15 cellular contexts compared by ENCODE assay signal in genomic region chr10:131649609-131650008, GRCh38.
DNase-seq lines count a peak whose midpoint lies in the region; ATAC-seq, FAIRE-seq and TF ChIP-seq lines count a peak whose summit lies in the region.
"Had no signal": no experiment of that assay in that cellular context is flagged by ENCODE, and none has a peak within 500 bp of the region (broad histone marks: within the 10 kb centered on the region; RNA-seq: fewer than 3 reads in every experiment).

No MANE protein-coding gene starts in this region.

- no peak for TF ChIP-seq CTCF in H1 (IDR thresholded peaks at IDR 0.05; ENCODE audit: control extremely low read depth in 1 of 3, insufficient read depth in 1 of 3, low read depth in 1 of 3, low read length in 3 of 3)

- peaks cover 3% of the 10 kb centered on the region; the same call in 1 of the 2 replicates for H3K23me2 ChIP-seq in H1 (ENCODE audit: low read depth, low read length)

- no peaks in the 10 kb centered on the region for H3K36me3 Mint-ChIP-seq in activated CD4-positive, alpha-beta T cell treated with anti-CD3 and anti-CD28 coated beads for 36 hours (ENCODE audit: low read depth)
- H3K36me3 Mint-ChIP-seq: CD8-positive, alpha-beta memory T cell had no signal

- no peak overlapping the region for H4K5ac ChIP-seq in H1 (ENCODE audit: insufficient read length, low read depth, low read length)

- H3K27ac ChIP-seq in H1 (ENCODE audit: low read depth, low read length), result no peak overlapping the region
- H3K27ac ChIP-seq: GM23248 had no signal

- H3K79me1 ChIP-seq in H1 (ENCODE audit: low read depth, low read length), result no peaks in the 10 kb centered on the region

- no peak overlapping the region for H3K4ac ChIP-seq in H1 (replicated peaks; ENCODE audit: insufficient read length, low read depth, low read length)

- no peak overlapping the region for H3K27ac Mint-ChIP-seq in activated CD4-positive, alpha-beta T cell treated with anti-CD3 and anti-CD28 coated beads for 36 hours
- H3K27ac Mint-ChIP-seq: CD8-positive, alpha-beta memory T cell had no signal

- 92% methylated on average over 6 of the region's 6 CpGs; no CpG with 5 or more reads in 1 of the 2 experiments for WGBS in H1 (ENCODE audit: extremely low coverage in 1 of 2, insufficient coverage in 1 of 2, insufficient read length in 1 of 2, insufficient replicate concordance in 2 of 2, low coverage in 1 of 2, low lambda C conversion rate in 2 of 2, missing lambda C conversion rate in 1 of 2), 2 experiments

- POLR2A ChIA-PET in H1 (lab: Charles Lee; ENCODE audit: partially characterized antibody), result no interaction called here
- POLR2A ChIA-PET in activated CD4-positive, alpha-beta T cell treated with anti-CD3 and anti-CD28 coated beads for 36 hours (lab: Charles Lee), result no interaction called here

- TF ChIP-seq RAD21 in H1 (IDR thresholded peaks at IDR 0.05 in 1 of 2, conservative IDR thresholded peaks at IDR 0.05 in 1 of 2; ENCODE audit: low read depth in 2 of 2, low read length in 2 of 2), result no peak

- no peak overlapping the region for H3K23ac ChIP-seq in H1 (ENCODE audit: insufficient read length)

- no peak overlapping the region for H3K14ac ChIP-seq in H1 (ENCODE audit: insufficient read length)

- TF ChIP-seq EP300 in H1 (IDR thresholded peaks at IDR 0.05; ENCODE audit: borderline replicate concordance in 1 of 2, low read depth in 2 of 2, low read length in 2 of 2), result no peak

- no peak overlapping the region for H2BK5ac ChIP-seq in H1 (ENCODE audit: low read depth, low read length)

- no peaks in the 10 kb centered on the region for H3K36me3 ChIP-seq in H1 (ENCODE audit: control insufficient read depth in 2 of 4, insufficient read depth in 4 of 4, low read length in 3 of 4)
- H3K36me3 ChIP-seq: HAP-1 had no signal

- H4K91ac ChIP-seq in H1 (replicated peaks; ENCODE audit: insufficient read length, low read length), result no peak overlapping the region

- H2BK120ac ChIP-seq in H1 (replicated peaks; ENCODE audit: low read depth, low read length), result no peak overlapping the region

- H3K9me3 Mint-ChIP-seq in activated CD4-positive, alpha-beta T cell treated with anti-CD3 and anti-CD28 coated beads for 36 hours (ENCODE audit: low read depth), result no peaks in the 10 kb centered on the region

- H3K4me3 ChIP-seq in H1 (ENCODE audit: extremely low read depth in 1 of 4, insufficient read depth in 2 of 4, low read depth in 3 of 4, low read length in 4 of 4), result no peak overlapping the region
- H3K4me3 ChIP-seq: GM12878, GM23248, HAP-1 had no signal

- 0 out of 2 replicates have a peak overlapping the region, but pooled peaks have one; percentile 32 for H2BK20ac ChIP-seq in H1 (ENCODE audit: low read length)

- DNase-seq in COR-L47 (lab: John Stamatoyannopoulos, UW) (peak; percentile 31), DMS153 (lab: John Stamatoyannopoulos, UW) (peak; percentile 57), NCI-H69 (lab: John Stamatoyannopoulos, UW) (peak; percentile 56), H1 (ENCODE audit: low read depth in 1 of 2, low spot score in 2 of 2) (no peak), NCI-H1048 (lab: John Stamatoyannopoulos, UW) (no peak), A172 (ENCODE audit: low spot score) (no peak)
- no peak for DNase-seq in activated CD4-positive, alpha-beta T cell treated with anti-CD3 and anti-CD28 coated beads for 36 hours
- DNase-seq: CD8-positive, alpha-beta memory T cell; DMS79; GM23248 had no signal

- H3K79me2 ChIP-seq in H1 (ENCODE audit: control insufficient read depth in 1 of 2, insufficient read depth in 2 of 2, low read length in 2 of 2), result no peaks in the 10 kb centered on the region

- no peak overlapping the region for H3K4me2 ChIP-seq in H1 (ENCODE audit: insufficient read depth in 1 of 2, low read depth in 2 of 2, low read length in 2 of 2)

- no peaks in the 10 kb centered on the region for H4K20me1 ChIP-seq in H1 (replicated peaks in 1 of 2; ENCODE audit: control insufficient read depth in 1 of 2, insufficient read depth in 2 of 2, low read length in 2 of 2)

- TF ChIP-seq POLR2A in H1 (IDR thresholded peaks at IDR 0.05; ENCODE audit: control extremely low read depth in 1 of 2, low read depth in 2 of 2, low read length in 2 of 2), result no peak

- intact Hi-C loops in activated CD4-positive, alpha-beta T cell treated with anti-CD3 and anti-CD28 coated beads for 36 hours (cut with DNase I, micrococcal nuclease), result no loop called here

- H2AK5ac ChIP-seq in H1 (ENCODE audit: low read depth, low read length), result no peak overlapping the region

- H3K27me3 ChIP-seq in H1 (replicated peaks in 1 of 4; ENCODE audit: control insufficient read depth in 3 of 4, extremely low read depth in 1 of 4, insufficient read depth in 3 of 4, low read length in 3 of 4), result no peaks in the 10 kb centered on the region; a peak in 2 of 7 replicates

- H3K27me3 Mint-ChIP-seq in activated CD4-positive, alpha-beta T cell treated with anti-CD3 and anti-CD28 coated beads for 36 hours, result peaks cover 11% of the 10 kb centered on the region

- peaks cover 6 to 33% (median 19%) of the 10 kb centered on the region in 4 experiments for H3K4me1 ChIP-seq in H1 (replicated peaks in 1 of 4; ENCODE audit: control insufficient read depth in 3 of 4, insufficient read depth in 4 of 4, low read length in 3 of 4)
- H3K4me1 ChIP-seq: HAP-1 had no signal

- H3K18ac ChIP-seq in H1 (ENCODE audit: extremely low read depth, low read length), result no peak overlapping the region

- CTCF ChIA-PET in H1 (lab: Charles Lee; ENCODE audit: partially characterized antibody), result interaction anchor here (0.8 to 2.1 kb wide), 3 partner anchors 20 to 195 kb away, joined by 3 to 5 read pairs (median 3); no protein-coding TSS in a partner anchor
- CTCF ChIA-PET in activated CD4-positive, alpha-beta T cell treated with anti-CD3 and anti-CD28 coated beads for 36 hours (lab: Charles Lee), result no interaction called here

- no peak for FAIRE-seq in H1 (lab: Jason Lieb, UNC)
- FAIRE-seq: GM12878, GM18507, HepG2, HTR-8/SVneo had no signal

- no peak overlapping the region for H2BK12ac ChIP-seq in H1 (ENCODE audit: low read depth, low read length)

- peaks cover 0 to 5% of the 10 kb centered on the region in 2 experiments; a peak in 1 of 4 replicates for H3K9me3 ChIP-seq in H1 (ENCODE audit: insufficient read depth in 2 of 2, low read depth in 1 of 2, low read length in 1 of 2)
- H3K9me3 ChIP-seq: HAP-1 had no signal

- peaks cover 2% of the 10 kb centered on the region for H3K4me1 Mint-ChIP-seq in activated CD4-positive, alpha-beta T cell treated with anti-CD3 and anti-CD28 coated beads for 36 hours
- H3K4me1 Mint-ChIP-seq: CD8-positive, alpha-beta memory T cell had no signal

- no peak overlapping the region for H2BK15ac ChIP-seq in H1 (ENCODE audit: low read length)

- no peak overlapping the region for H3K56ac ChIP-seq in H1 (replicated peaks; ENCODE audit: insufficient read length, low read depth, low read length)

- no peak overlapping the region for H2AFZ ChIP-seq in H1 (ENCODE audit: low read length)
- H2AFZ ChIP-seq: GM23248 had no signal

- H4K8ac ChIP-seq in H1 (ENCODE audit: extremely low read depth, insufficient read depth, low read length), result no peak overlapping the region

- no peak overlapping the region for H3K9ac ChIP-seq in H1 (replicated peaks in 1 of 4; ENCODE audit: extremely low read depth in 1 of 4, low read depth in 3 of 4, low read length in 3 of 4)
- H3K9ac ChIP-seq: GM23248 had no signal

- no peak for ATAC-seq in activated CD4-positive, alpha-beta T cell treated with anti-CD3 and anti-CD28 coated beads for 36 hours
- ATAC-seq: GM12878, HepG2 had no signal

- H3K4me3 Mint-ChIP-seq in activated CD4-positive, alpha-beta T cell treated with anti-CD3 and anti-CD28 coated beads for 36 hours, result no peak overlapping the region
- H3K4me3 Mint-ChIP-seq: CD8-positive, alpha-beta memory T cell had no signal

TF ChIP-seq in H1, 55 proteins besides CTCF, POLR2A, EP300 and RAD21 (continues in another document):
- no peak for TF ChIP-seq NRF1 (IDR thresholded peaks at IDR 0.05; ENCODE audit: low read depth, low read length)
- no peak for TF ChIP-seq SIN3A (conservative IDR thresholded peaks at IDR 0.05 in 1 of 2, IDR thresholded peaks at IDR 0.05 in 1 of 2; ENCODE audit: low read depth in 1 of 2, low read length in 2 of 2)
- no peak for TF ChIP-seq SRF (IDR thresholded peaks at IDR 0.05; ENCODE audit: low read depth, low read length)
- no peak for TF ChIP-seq CTBP2 (IDR thresholded peaks at IDR 0.05; ENCODE audit: borderline replicate concordance, insufficient read depth, insufficient read length, low read length)
- no peak for TF ChIP-seq BCL11A (IDR thresholded peaks at IDR 0.05; ENCODE audit: low read depth in 2 of 2, low read length in 2 of 2)
- no peak for TF ChIP-seq MAFK (IDR thresholded peaks at IDR 0.05; ENCODE audit: low read depth, low read length)
- no peak for TF ChIP-seq BACH1 (IDR thresholded peaks at IDR 0.05; ENCODE audit: low read length)
- no peak for TF ChIP-seq SAP30 (IDR thresholded peaks at IDR 0.05; ENCODE audit: insufficient read depth, insufficient replicate concordance, low read length)
- no peak for TF ChIP-seq CEBPB (IDR thresholded peaks at IDR 0.05; ENCODE audit: low read depth, low read length)
- no peak for TF ChIP-seq GABPA (IDR thresholded peaks at IDR 0.05; ENCODE audit: borderline replicate concordance, insufficient read depth, low read length)
- no peak for TF ChIP-seq E2F6 (IDR thresholded peaks at IDR 0.05)
- no peak for TF ChIP-seq TBP (IDR thresholded peaks at IDR 0.05; ENCODE audit: low read depth, low read length)
- no peak for TF ChIP-seq CBX8 (IDR thresholded peaks at IDR 0.05; ENCODE audit: borderline replicate concordance, low read depth, low read length)
- TF ChIP-seq JUND (IDR thresholded peaks at IDR 0.05; ENCODE audit: low read length), result no peak
- TF ChIP-seq, protein P1, sequence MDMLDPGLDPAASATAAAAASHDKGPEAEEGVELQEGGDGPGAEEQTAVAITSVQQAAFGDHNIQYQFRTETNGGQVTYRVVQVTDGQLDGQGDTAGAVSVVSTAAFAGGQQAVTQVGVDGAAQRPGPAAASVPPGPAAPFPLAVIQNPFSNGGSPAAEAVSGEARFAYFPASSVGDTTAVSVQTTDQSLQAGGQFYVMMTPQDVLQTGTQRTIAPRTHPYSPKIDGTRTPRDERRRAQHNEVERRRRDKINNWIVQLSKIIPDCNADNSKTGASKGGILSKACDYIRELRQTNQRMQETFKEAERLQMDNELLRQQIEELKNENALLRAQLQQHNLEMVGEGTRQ (IDR thresholded peaks at IDR 0.05; ENCODE audit: low read length), result no peak

Comparison
In these comparisons a context has a peak if more than half of its experiments do, and no peak if none do; other contexts are left out.
1. DNase-seq: peak in COR-L47 (single experiment), DMS153 (single experiment) and NCI-H69 (single experiment); none in H1 (0 of 2), NCI-H1048 (single experiment), A172 (single experiment) and activated CD4-positive, alpha-beta T cell treated with anti-CD3 and anti-CD28 coated beads for 36 hours (single experiment).